Comparison of ENCODE assay signal across 8 cellular contexts in the genomic region with DNA sequence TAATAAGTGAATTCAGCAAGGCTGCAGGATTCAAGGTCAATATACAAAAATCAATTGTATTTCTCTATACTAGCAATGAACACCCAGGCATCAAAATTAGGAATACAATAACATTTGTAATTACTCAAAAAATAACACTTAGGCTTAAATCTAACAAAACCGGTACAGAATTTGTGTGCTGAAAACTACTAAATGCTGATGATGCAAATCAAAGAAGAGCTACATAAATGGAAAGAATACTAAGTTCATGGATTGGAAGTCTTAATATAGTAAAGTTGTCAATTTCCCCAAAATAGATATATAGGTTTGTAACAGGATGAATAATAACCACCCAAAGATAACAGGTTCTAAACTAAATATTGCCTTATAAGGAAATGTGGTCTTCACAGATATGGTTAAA.
"Had no signal": no experiment of that assay in that cellular context is flagged by ENCODE, and none has a peak within 500 bp of the region (broad histone marks: within the 10 kb centered on the region; RNA-seq: fewer than 3 reads in every experiment).

No MANE protein-coding gene starts in this region.

- DNase-seq: GDM1, GF-D8 had no signal

- H3K4me3 ChIP-seq: GM12878 had no signal

- ATAC-seq: GM12878 had no signal

- FAIRE-seq: G401.6, GM12878, GM12891, GM12892, GM18507, GM19239 had no signal
